8 cellular contexts compared by ENCODE assay signal in the genomic region with DNA sequence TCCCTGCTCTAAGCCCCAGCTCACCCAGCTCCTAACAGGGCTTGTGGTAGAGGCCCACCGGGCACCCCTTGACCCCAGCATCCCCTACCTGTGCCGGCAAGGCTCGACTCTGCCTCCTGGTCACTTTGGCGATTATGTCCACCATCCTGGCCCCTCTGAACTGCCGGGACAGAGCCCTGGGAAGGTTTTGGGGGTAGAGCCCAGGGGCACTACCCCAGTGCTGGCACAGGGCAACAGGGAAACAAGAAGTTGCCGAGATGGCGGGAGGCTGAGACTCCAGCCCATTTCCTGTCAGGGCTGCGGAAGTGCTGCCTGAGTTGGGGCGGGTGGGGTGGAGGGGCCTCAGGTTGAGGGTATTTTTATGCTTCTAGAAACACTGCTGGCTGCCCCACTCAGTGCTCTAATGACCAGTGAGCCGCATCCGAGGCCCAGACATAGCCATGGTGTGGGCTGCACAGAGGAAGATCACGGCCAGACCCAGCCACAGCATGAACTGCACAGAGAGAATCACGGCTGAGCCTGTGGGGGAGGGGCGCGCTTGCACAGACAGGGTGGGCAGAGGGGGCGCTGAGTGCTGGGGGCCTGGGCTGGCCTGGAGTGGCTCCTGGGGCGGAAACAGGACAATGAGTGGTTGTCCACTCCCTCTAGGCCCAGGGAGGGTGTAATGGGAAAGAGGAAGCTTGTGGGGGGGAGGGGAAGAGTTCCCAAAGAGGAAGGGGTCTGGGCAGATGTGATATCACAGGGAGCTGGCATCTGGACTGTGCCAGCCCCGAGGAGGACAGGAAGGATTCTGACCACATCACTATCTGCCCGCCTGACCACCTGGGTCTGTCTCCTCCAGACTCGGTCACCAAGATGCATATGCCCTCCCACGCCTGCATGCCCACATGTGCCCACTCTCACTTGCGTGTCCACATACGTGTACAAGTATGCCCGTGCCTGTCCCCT. TPM values are rescaled to one million over a fixed set of nuclear protein-coding genes. Genes with fewer than 3 reads are reported as not detected.
DNase-seq lines count a peak whose midpoint lies in the region; ATAC-seq and TF ChIP-seq lines count a peak whose summit lies in the region.

No MANE protein-coding gene starts in this region.

- H3K27ac ChIP-seq in lower lobe of right lung (peak overlapping the region; percentile 81), stomach (peak overlapping the region; percentile 24 to 85 (median 77)), uterus (peak overlapping the region in 1 of 2 donors; percentile 29)

- no peak for TF ChIP-seq EP300 in stomach (IDR thresholded peaks at IDR 0.05)

- intact Hi-C loops in lower lobe of right lung (cut with DNase I) (no loop called here), stomach (cut with DNase I; ENCODE audit: low total_unique reads) (no loop called here), uterus (cut with DNase I; ENCODE audit: low total_unique reads) (no loop called here)

- H3K4me1 ChIP-seq in NT2/D1 (ENCODE audit: insufficient read depth, insufficient read length), result peaks cover 48% of the 10 kb centered on the region
- peaks cover 92% of the 10 kb centered on the region for H3K4me1 ChIP-seq in lower lobe of right lung
- peaks cover 5 to 90% (median 64%) of the 10 kb centered on the region in 4 donors for H3K4me1 ChIP-seq in stomach
- no peaks in the 10 kb centered on the region for H3K4me1 ChIP-seq in uterus

- H3K36me3 ChIP-seq in NT2/D1 (ENCODE audit: insufficient read depth, insufficient read length, low read length), result no peaks in the 10 kb centered on the region
- peaks cover 7% of the 10 kb centered on the region for H3K36me3 ChIP-seq in lower lobe of right lung
- H3K36me3 ChIP-seq in stomach, result peaks cover 0 to 7% (median 5%) of the 10 kb centered on the region in 4 donors
- H3K36me3 ChIP-seq in uterus, result no peaks in the 10 kb centered on the region

- DNase-seq in GM10248 (ENCODE audit: extremely low spot score) (peak; percentile 84), NT2/D1 (ENCODE audit: low read depth, low spot score) (no peak), lower lobe of right lung (peak; percentile 73), stomach (no peak), uterus (no peak), A172 (ENCODE audit: low spot score) (no peak)
- peak; percentile 55 for DNase-seq in activated effector memory CD4-positive, alpha-beta T cell treated with Interleukin-2 at 50 U/mL for 16 hours

- H3K9me3 ChIP-seq in NT2/D1 (ENCODE audit: insufficient read depth, low read length) (no peaks in the 10 kb centered on the region), lower lobe of right lung (no peaks in the 10 kb centered on the region), stomach (no peaks in the 10 kb centered on the region), uterus (no peaks in the 10 kb centered on the region)

- peak; percentile 41 to 60 for ATAC-seq in lower lobe of right lung
- ATAC-seq in HG02759 (IDR thresholded peaks at IDR 0.05; ENCODE audit: unreplicated experiment), result no peak

- H3K4me3 ChIP-seq in NT2/D1 (ENCODE audit: insufficient read length, low read depth), result no peak overlapping the region
- peak overlapping the region; percentile 53 for H3K4me3 ChIP-seq in lower lobe of right lung
- peak overlapping the region; percentile 23 to 48 (median 44) for H3K4me3 ChIP-seq in stomach
- no peak overlapping the region for H3K4me3 ChIP-seq in uterus

- peak overlapping the region; percentile 42 for H3K9ac ChIP-seq in NT2/D1 (ENCODE audit: insufficient read length, low read depth)

- no peaks in the 10 kb centered on the region for H3K27me3 ChIP-seq in NT2/D1 (ENCODE audit: insufficient read depth, insufficient read length)
- H3K27me3 ChIP-seq in lower lobe of right lung (ENCODE audit: low read depth), result no peaks in the 10 kb centered on the region
- H3K27me3 ChIP-seq in stomach, result no peaks in the 10 kb centered on the region
- H3K27me3 ChIP-seq in uterus, result no peaks in the 10 kb centered on the region

- no peak for TF ChIP-seq POLR2A in stomach (IDR thresholded peaks at IDR 0.05)
- no peak for TF ChIP-seq POLR2A in uterus (IDR thresholded peaks at IDR 0.05)

- no peak for TF ChIP-seq CTCF in GM10248 (IDR thresholded peaks at IDR 0.05; ENCODE audit: control extremely low read depth, extremely low read depth, low read depth, missing control alignments)
- no peak for TF ChIP-seq CTCF in lower lobe of right lung (IDR thresholded peaks at IDR 0.05)
- TF ChIP-seq CTCF in stomach (IDR thresholded peaks at IDR 0.05), result no peak
- TF ChIP-seq CTCF in uterus (IDR thresholded peaks at IDR 0.05), result no peak

- POLR2A ChIA-PET in GM10248 (lab: Yijun Ruan, JAX), result interaction anchor here (0.6 kb wide), 2 partner anchors 262 to 681 kb away, joined by 3 to 10 read pairs; a partner anchor contains a TSS

- 69 to 75% (median 73%) methylated on average over 15 to 24 of the region's 24 CpGs for WGBS in stomach, 5 donors

- CTCF ChIA-PET in GM10248 (lab: Yijun Ruan, JAX), result interaction anchor here (0.8 to 3.7 kb wide), 7 partner anchors 9 to 133 kb away, joined by 3 to 28 read pairs (median 4); no protein-coding TSS in a partner anchor

RNA-seq across cellular contexts. Expression of a gene that starts 22.3 kb away (rescaled TPM):
- 71.0 TPM for total RNA-seq in lower lobe of right lung
- 100 to 1,000 TPM in 2 of 5 donors, 10 to 100 TPM in 3; 25.9 to 390 (median 65.3) TPM for total RNA-seq in stomach
- polyA plus RNA-seq in stomach, result 10 to 100 TPM in 2 of 3 donors, 1 to 10 TPM in 1; 7.7 to 45.9 (median 13.0) TPM
- total RNA-seq in uterus, result 10 to 100 TPM in 3 of 4 donors, 1 to 10 TPM in 1; 9.4 to 36.6 (median 16.0) TPM
- total RNA-seq in A172 (2014; rRNA removed; shearing (Covaris generic)), result 9.5 and 17.8 TPM in 2 replicates

Comparison
In these comparisons a context has a peak if more than half of its experiments do, and no peak if none do; other contexts are left out.
1. DNase-seq: peak in GM10248 (single experiment), activated effector memory CD4-positive, alpha-beta T cell treated with Interleukin-2 at 50 U/mL for 16 hours (single experiment) and lower lobe of right lung (single experiment); none in NT2/D1 (single experiment), stomach (single experiment), uterus (0 of 2) and A172 (single experiment).
2. H3K4me3 ChIP-seq: peak in lower lobe of right lung (single experiment) and stomach (4 of 4); none in NT2/D1 (single experiment) and uterus (0 of 2).